In genomic region chr11:44112083-44112865, GRCh38 we compare ENCODE assay signal across 8 cellular contexts.
A peak's percentile ranks its signal among the peaks of the same experiment; 100 is the strongest.
DNase-seq lines count a peak whose midpoint lies in the region; ATAC-seq lines count a peak whose summit lies in the region.

No MANE protein-coding gene starts in this region.

- peak in 1 of 2 donors; percentile 19 for DNase-seq in stimulated activated naive CD8-positive, alpha-beta T cell treated with anti-CD3 and anti-CD28 coated beads, Interleukin-15, amount 100 ng/mL, for 72 hours
- no peak for DNase-seq in stimulated activated naive CD8-positive, alpha-beta T cell treated with anti-CD3 and anti-CD28 coated beads, Interleukin-15, Interleukin-2, amounts not matched to agents 100 U/mL and 50 U/mL, for 24 hours
- DNase-seq in NCI-H446 treated with DMSO at 0.1 percent for 48 hours (lab: John Stamatoyannopoulos, UW) (peak; percentile 81), fibroblast of gingiva (ENCODE audit: low read depth) (peak; percentile 87), 8988T (no peak)
- no peak for DNase-seq in stimulated activated CD4-positive, alpha-beta T cell treated with anti-CD3 and anti-CD28 coated beads, Interleukin-15, amount 100 ng/mL, for 24 hours
- DNase-seq in central memory CD4-positive, alpha-beta T cell, result no peak

- H3K4me3 Mint-ChIP-seq in stimulated activated naive CD8-positive, alpha-beta T cell treated with anti-CD3 and anti-CD28 coated beads, Interleukin-15, amount 100 ng/mL, for 72 hours, result no peak overlapping the region

- H3K4me1 Mint-ChIP-seq in stimulated activated naive CD8-positive, alpha-beta T cell treated with anti-CD3 and anti-CD28 coated beads, Interleukin-15, amount 100 ng/mL, for 72 hours, result peaks cover 16% of the 10 kb centered on the region

- peak overlapping the region in 1 of 2 donors; percentile 22 for H3K27ac Mint-ChIP-seq in stimulated activated naive CD8-positive, alpha-beta T cell treated with anti-CD3 and anti-CD28 coated beads, Interleukin-15, amount 100 ng/mL, for 72 hours

- no peaks in the 10 kb centered on the region for H3K9me3 Mint-ChIP-seq in stimulated activated naive CD8-positive, alpha-beta T cell treated with anti-CD3 and anti-CD28 coated beads, Interleukin-15, amount 100 ng/mL, for 72 hours

- no peaks in the 10 kb centered on the region for H3K27me3 Mint-ChIP-seq in stimulated activated naive CD8-positive, alpha-beta T cell treated with anti-CD3 and anti-CD28 coated beads, Interleukin-15, amount 100 ng/mL, for 72 hours

- ATAC-seq in stimulated activated naive CD8-positive, alpha-beta T cell treated with anti-CD3 and anti-CD28 coated beads, Interleukin-15, amount 100 ng/mL, for 72 hours, result peak; percentile 44
- ATAC-seq in stimulated activated naive CD8-positive, alpha-beta T cell treated with anti-CD3 and anti-CD28 coated beads, Interleukin-15, Interleukin-2, amounts not matched to agents 100 U/mL and 50 U/mL, for 24 hours, result no peak
- no peak for ATAC-seq in GM21381 (IDR thresholded peaks at IDR 0.05; ENCODE audit: unreplicated experiment)

Comparison
In these comparisons a context has a peak if more than half of its experiments do, and no peak if none do; other contexts are left out.
1. DNase-seq: peak in NCI-H446 treated with DMSO at 0.1 percent for 48 hours (single experiment) and fibroblast of gingiva (single experiment); none in stimulated activated naive CD8-positive, alpha-beta T cell treated with anti-CD3 and anti-CD28 coated beads, Interleukin-15, Interleukin-2, amounts not matched to agents 100 U/mL and 50 U/mL, for 24 hours (single experiment), stimulated activated CD4-positive, alpha-beta T cell treated with anti-CD3 and anti-CD28 coated beads, Interleukin-15, amount 100 ng/mL, for 24 hours (single experiment), 8988T (single experiment) and central memory CD4-positive, alpha-beta T cell (single experiment).